24 cellular contexts compared by ENCODE assay signal in the genomic region with DNA sequence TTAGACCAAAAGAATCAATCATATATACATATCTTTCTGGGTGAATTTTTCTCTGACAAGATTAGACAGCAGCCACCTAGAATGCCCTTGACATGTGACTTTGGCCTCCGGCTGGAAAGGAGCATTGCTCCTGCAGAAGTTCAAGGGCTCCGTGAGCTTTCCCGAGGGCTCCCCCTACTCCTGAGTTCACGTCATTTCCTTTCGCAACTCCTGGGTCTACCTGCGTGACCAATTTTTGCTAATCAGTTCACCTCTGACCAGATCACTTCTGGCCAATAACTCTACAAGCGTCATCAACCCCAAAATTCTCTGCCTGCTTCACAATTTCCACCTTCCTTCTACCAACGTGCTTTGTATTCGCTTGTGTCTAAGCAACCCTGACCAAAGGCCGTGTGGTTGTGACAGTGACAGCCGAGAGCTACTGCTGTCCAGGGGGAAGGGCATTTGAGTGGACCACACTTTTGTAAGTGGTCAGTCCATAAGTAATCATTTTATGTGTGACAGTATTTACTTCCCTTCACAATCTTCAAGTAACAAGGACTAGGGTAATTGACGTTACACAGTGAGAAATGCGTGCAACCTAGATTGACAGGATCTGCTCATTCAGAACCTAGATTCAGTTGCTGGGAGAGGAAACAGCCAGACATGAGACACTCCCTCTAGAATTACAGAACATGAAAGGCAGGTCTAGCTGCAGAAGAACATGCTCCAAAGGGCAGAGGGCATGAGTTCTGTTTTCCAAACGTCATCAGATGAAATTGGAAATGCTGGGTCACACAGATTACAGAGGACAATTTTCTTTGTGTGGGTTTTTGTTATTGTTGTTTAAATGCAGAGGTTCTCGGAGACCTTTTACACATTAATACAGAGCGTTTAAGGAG.
"Had no signal": no experiment of that assay in that cellular context is flagged by ENCODE, and none has a peak within 500 bp of the region (broad histone marks: within the 10 kb centered on the region; RNA-seq: fewer than 3 reads in every experiment).

No MANE protein-coding gene starts in this region.

- H3K27ac Mint-ChIP-seq: memory B cell; naive thymus-derived CD4-positive, alpha-beta T cell; stimulated activated effector memory CD8-positive, alpha-beta T cell treated with anti-CD3 and anti-CD28 coated beads, Interleukin-12 subunit alpha, Interleukin-12 subunit beta, amount 100 ng/mL, for 72 hours had no signal

- H3K4me1 ChIP-seq: heart left ventricle, left lung, lower lobe of right lung, pancreas, psoas muscle, sigmoid colon, tibial artery had no signal

- H3K36me3 Mint-ChIP-seq: memory B cell; naive thymus-derived CD4-positive, alpha-beta T cell; stimulated activated effector memory CD8-positive, alpha-beta T cell treated with anti-CD3 and anti-CD28 coated beads, Interleukin-12 subunit alpha, Interleukin-12 subunit beta, amount 100 ng/mL, for 72 hours had no signal

- H3K27ac ChIP-seq: dorsolateral prefrontal cortex, heart left ventricle, left lung, lower lobe of right lung, pancreas, psoas muscle, sigmoid colon, skin epidermis, tibial artery had no signal

- H3K4me1 Mint-ChIP-seq: central memory CD8-positive, alpha-beta T cell; naive thymus-derived CD4-positive, alpha-beta T cell; stimulated activated effector memory CD8-positive, alpha-beta T cell treated with anti-CD3 and anti-CD28 coated beads, Interleukin-12 subunit alpha, Interleukin-12 subunit beta, amount 100 ng/mL, for 72 hours had no signal

- DNase-seq: cortex of kidney; dorsolateral prefrontal cortex; effector CD8-positive, alpha-beta T cell; heart left ventricle; hippocampal formation; lower lobe of right lung; midbrain; naive thymus-derived CD4-positive, alpha-beta T cell; nucleus accumbens; pancreas; psoas muscle; retina; sigmoid colon; stimulated activated CD4-positive, alpha-beta T cell treated with anti-CD3 and anti-CD28 coated beads, Interleukin-4, amount 100 ng/mL, for 1 hour; stimulated activated CD8-positive, alpha-beta memory T cell treated with anti-CD3 and anti-CD28 coated beads, Interleukin-4, amount 100 ng/mL, for 48 hours; stimulated activated naive CD8-positive, alpha-beta T cell treated with anti-CD3 and anti-CD28 coated beads, Interleukin-15, Interleukin-2, amounts not matched to agents 100 U/mL and 50 U/mL, for 24 hours had no signal

- H3K9me3 Mint-ChIP-seq: neural crest cell; stimulated activated effector memory CD8-positive, alpha-beta T cell treated with anti-CD3 and anti-CD28 coated beads, Interleukin-12 subunit alpha, Interleukin-12 subunit beta, amount 100 ng/mL, for 72 hours had no signal

- H3K4me3 Mint-ChIP-seq: central memory CD8-positive, alpha-beta T cell; memory B cell; naive thymus-derived CD4-positive, alpha-beta T cell; neural crest cell; stimulated activated effector memory CD8-positive, alpha-beta T cell treated with anti-CD3 and anti-CD28 coated beads, Interleukin-12 subunit alpha, Interleukin-12 subunit beta, amount 100 ng/mL, for 72 hours had no signal

- H3K27me3 ChIP-seq: pancreas, tibial artery had no signal

- H3K4me3 ChIP-seq: dorsolateral prefrontal cortex, heart left ventricle, left lung, lower lobe of right lung, pancreas, psoas muscle, sigmoid colon, skin epidermis, tibial artery had no signal

- H3K36me3 ChIP-seq: heart left ventricle, left lung, lower lobe of right lung, pancreas, sigmoid colon, tibial artery had no signal

- ATAC-seq: esophagus mucosa; heart left ventricle; left lung; lower lobe of right lung; naive thymus-derived CD4-positive, alpha-beta T cell; pancreas; psoas muscle; stimulated activated effector memory CD8-positive, alpha-beta T cell treated with anti-CD3 and anti-CD28 coated beads, Interleukin-12 subunit alpha, Interleukin-12 subunit beta, amount 100 ng/mL, for 72 hours; stimulated activated naive CD8-positive, alpha-beta T cell treated with anti-CD3 and anti-CD28 coated beads, Interleukin-15, Interleukin-2, amounts not matched to agents 100 U/mL and 50 U/mL, for 24 hours had no signal

- H3K9me3 ChIP-seq: heart left ventricle, left lung, lower lobe of right lung, pancreas, psoas muscle, sigmoid colon, tibial artery had no signal
